9 cellular contexts compared by ENCODE assay signal in the genomic region with DNA sequence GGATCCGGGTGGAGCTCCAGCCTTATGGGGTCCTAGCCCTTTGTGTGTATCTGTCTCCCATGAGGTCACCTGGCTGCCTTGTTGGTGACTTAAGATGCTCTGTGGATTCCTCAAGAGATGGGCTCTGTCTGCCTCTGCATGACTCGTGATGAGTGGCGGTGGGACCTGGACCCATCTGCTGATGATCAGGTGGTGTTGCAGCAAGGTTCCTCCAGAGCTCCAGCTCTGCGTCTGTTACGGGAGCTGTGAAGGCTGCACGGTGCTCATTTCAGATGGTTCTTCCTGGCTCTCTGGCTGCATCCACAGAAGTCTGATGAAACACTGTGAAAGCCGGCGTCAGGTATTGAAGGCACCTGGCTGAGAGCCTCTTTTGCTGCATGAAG. TPM values are rescaled to one million over a fixed set of nuclear protein-coding genes. Genes with fewer than 3 reads are reported as not detected.
DNase-seq lines count a peak whose midpoint lies in the region; ATAC-seq and TF ChIP-seq lines count a peak whose summit lies in the region.
"Had no signal": no experiment of that assay in that cellular context is flagged by ENCODE, and none has a peak within 500 bp of the region (broad histone marks: within the 10 kb centered on the region; RNA-seq: fewer than 3 reads in every experiment).

No MANE protein-coding gene starts in this region.

- H3K4me1 ChIP-seq in HEK293 (ENCODE audit: control insufficient read depth, insufficient read depth, low read length) (peaks cover 3% of the 10 kb centered on the region), skeletal muscle tissue (ENCODE audit: control insufficient read depth in 3 of 3, insufficient read depth in 3 of 3, low read length in 3 of 3) (peaks cover 31 to 37% (median 35%) of the 10 kb centered on the region in 3 donors)

- H3K27ac ChIP-seq in HEK293 (ENCODE audit: extremely low read depth, low read depth, low read length) (no peak overlapping the region), skeletal muscle tissue (ENCODE audit: low read depth, low read length) (no peak overlapping the region)
- H3K27ac ChIP-seq: ascending aorta had no signal

- DNase-seq in NCI-H69 (lab: John Stamatoyannopoulos, UW), result peak; percentile 35
- no peak for DNase-seq in epithelial cell of proximal tubule (ENCODE audit: low read depth)
- no peak for DNase-seq in stimulated activated CD8-positive, alpha-beta memory T cell treated with anti-CD3 and anti-CD28 coated beads, Interleukin-4, amount 100 ng/mL, for 48 hours
- no peak for DNase-seq in mesenteric fat pad (ENCODE audit: low spot score)

- H3K9ac ChIP-seq in skeletal muscle tissue (ENCODE audit: low read depth in 1 of 3, low read length in 3 of 3), result peak overlapping the region in 1 of 3 donors; percentile 79

- no peaks in the 10 kb centered on the region for H3K9me3 ChIP-seq in HEK293 (ENCODE audit: control insufficient read depth, insufficient read depth, low read depth, low read length)
- no peaks in the 10 kb centered on the region for H3K9me3 ChIP-seq in skeletal muscle tissue (ENCODE audit: control insufficient read depth in 3 of 3, low read length in 3 of 3)
- H3K9me3 ChIP-seq: ascending aorta had no signal

- POLR2A ChIA-PET in HEK293 (lab: Yijun Ruan, JAX), result no interaction called here

- H3K27me3 ChIP-seq in skeletal muscle tissue (ENCODE audit: control insufficient read depth in 3 of 3, insufficient read depth in 3 of 3, low read length in 3 of 3), result no peaks in the 10 kb centered on the region
- H3K27me3 ChIP-seq: ascending aorta had no signal

- H3K36me3 ChIP-seq in HEK293 (ENCODE audit: control insufficient read depth in 2 of 2, insufficient read depth in 1 of 2, low read length in 2 of 2) (no peaks in the 10 kb centered on the region), skeletal muscle tissue (ENCODE audit: control insufficient read depth in 3 of 3, insufficient read depth in 3 of 3, low read length in 3 of 3) (no peaks in the 10 kb centered on the region)
- H3K36me3 ChIP-seq: ascending aorta had no signal

- TF ChIP-seq CTCF in HEK293 (tag by site-specific recombination; IDR thresholded peaks at IDR 0.05), result no peak
- no peak for TF ChIP-seq CTCF in epithelial cell of proximal tubule (conservative IDR thresholded peaks at IDR 0.05; ENCODE audit: low read depth, low read length)

- CTCF ChIA-PET in HEK293 (lab: Yijun Ruan, JAX), result interaction anchor here (1.3 kb wide), 1 partner anchor 97 kb away, joined by 4 read pairs; no protein-coding TSS in a partner anchor

- ATAC-seq in HG02642 (IDR thresholded peaks at IDR 0.05; ENCODE audit: poor library complexity, unreplicated experiment), result no peak
- ATAC-seq: GM12878 had no signal

- no peak overlapping the region for H3K4me3 ChIP-seq in HEK293 (ENCODE audit: low read depth, low read length)
- peak overlapping the region; percentile 76 for H3K4me3 ChIP-seq in epithelial cell of proximal tubule (ENCODE audit: low read depth, low read length)
- H3K4me3 ChIP-seq in skeletal muscle tissue (ENCODE audit: low read length in 3 of 3), result peak overlapping the region; percentile 13 to 87 (median 74)
- H3K4me3 ChIP-seq: GM12878 had no signal

TF ChIP-seq in HEK293, 187 proteins besides CTCF, POLR2A, EP300 and RAD21:
- TF ChIP-seq ZNF416 (tag by site-specific recombination; IDR thresholded peaks at IDR 0.05) (no peak), KLF1 (tag by site-specific recombination; IDR thresholded peaks at IDR 0.05) (no peak), ZNF10 (tag by site-specific recombination; IDR thresholded peaks at IDR 0.05) (peak; percentile 82), ZNF274 (IDR thresholded peaks at IDR 0.05; ENCODE audit: low read length) (no peak), ZNF274 (tag by site-specific recombination; IDR thresholded peaks at IDR 0.05; ENCODE audit: borderline replicate concordance) (no peak), HOXA7 (CRISPR knock-in tag; IDR thresholded peaks at IDR 0.05; ENCODE audit: borderline replicate concordance) (no peak), ZBTB17 (tag by site-specific recombination; IDR thresholded peaks at IDR 0.05) (0 out of 2 replicates have a peak, but pooled peaks have one; percentile 33), ZNF548 (tag by site-specific recombination; IDR thresholded peaks at IDR 0.05) (no peak)

RNA-seq across cellular contexts. Expression of a gene that starts 2.4 kb away (rescaled TPM):
- total RNA-seq in epithelial cell of proximal tubule (13.5 and 17.5 TPM in 2 replicates), skeletal muscle tissue (18.3 TPM), mesenteric fat pad (26.5 TPM)
